ENCODE assay signal across 10 cellular contexts in the genomic region with DNA sequence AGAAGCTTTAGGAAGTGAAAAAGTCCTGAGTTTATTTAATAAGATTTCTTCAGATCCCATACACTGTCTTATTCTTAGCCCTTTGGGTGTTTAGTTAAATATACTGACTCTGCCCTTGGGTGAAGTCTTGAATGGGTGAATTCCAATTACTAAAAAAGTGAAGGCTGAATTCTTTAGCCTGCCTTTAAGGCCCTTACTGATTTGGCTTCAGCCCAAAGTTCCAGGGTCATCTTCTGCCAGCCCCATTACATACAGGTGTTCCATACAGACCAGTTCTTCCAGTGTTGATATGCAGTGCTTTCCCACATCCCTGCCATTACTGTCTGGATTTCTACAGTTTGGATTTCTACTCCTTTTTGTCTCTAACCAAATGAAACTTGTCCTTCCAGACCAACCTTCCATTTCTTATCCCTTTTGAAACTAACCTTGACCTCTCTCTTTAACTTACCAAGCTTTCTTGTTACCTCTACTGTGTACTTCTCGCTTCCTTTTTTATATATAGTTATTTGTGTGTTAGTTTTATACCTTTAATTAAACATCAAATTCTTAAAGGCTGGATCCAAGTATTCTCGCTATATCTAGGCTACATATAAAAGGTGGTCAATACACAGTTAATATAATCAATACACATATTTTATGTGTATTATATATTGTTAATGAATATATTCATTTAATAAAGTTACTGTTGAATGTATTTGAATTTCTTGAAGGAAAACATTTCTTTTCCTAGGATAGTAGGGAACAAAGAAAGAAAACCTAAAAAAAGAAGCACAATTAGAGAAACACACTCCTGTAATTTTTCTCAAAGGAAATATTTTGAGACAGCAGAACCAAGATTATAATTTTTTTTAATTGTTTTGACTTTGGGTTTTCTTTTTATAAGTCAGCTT. TPM values are rescaled to one million over a fixed set of nuclear protein-coding genes. Genes with fewer than 3 reads are reported as not detected.
DNase-seq lines count a peak whose midpoint lies in the region; TF ChIP-seq lines count a peak whose summit lies in the region.
"Had no signal": no experiment of that assay in that cellular context is flagged by ENCODE, and none has a peak within 500 bp of the region (broad histone marks: within the 10 kb centered on the region; RNA-seq: fewer than 3 reads in every experiment).

No MANE protein-coding gene starts in this region.

- H3K9me3 Mint-ChIP-seq in activated naive CD4-positive, alpha-beta T cell treated with anti-CD3 and anti-CD28 coated beads, Interleukin-2, amount 50 U/mL, for 24 hours, result no peaks in the 10 kb centered on the region

- TF ChIP-seq POLR2A in tibial nerve (IDR thresholded peaks at IDR 0.05), result no peak

- H2AFZ ChIP-seq in PC-9, result no peak overlapping the region

- peak overlapping the region; percentile 98 for H3K27ac Mint-ChIP-seq in activated naive CD4-positive, alpha-beta T cell treated with anti-CD3 and anti-CD28 coated beads, Interleukin-2, amount 50 U/mL, for 24 hours

- POLR2A ChIA-PET in PC-9 (lab: Charles Lee; ENCODE audit: unreplicated experiment), result no interaction called here

- peaks cover 16% of the 10 kb centered on the region for H3F3A ChIP-seq in PC-9 (ENCODE audit: insufficient read depth, low read depth)

- TF ChIP-seq CTCF in PC-9 (conservative IDR thresholded peaks at IDR 0.05), result no peak
- no peak for TF ChIP-seq CTCF in right atrium auricular region (IDR thresholded peaks at IDR 0.05)
- no peak for TF ChIP-seq CTCF in tibial nerve (IDR thresholded peaks at IDR 0.05)

- no peaks in the 10 kb centered on the region for H3K27me3 Mint-ChIP-seq in activated naive CD4-positive, alpha-beta T cell treated with anti-CD3 and anti-CD28 coated beads, Interleukin-2, amount 50 U/mL, for 24 hours

- H3K9me3 ChIP-seq in PC-9 (ENCODE audit: insufficient read depth, low read depth), result no peaks in the 10 kb centered on the region
- no peaks in the 10 kb centered on the region for H3K9me3 ChIP-seq in right atrium auricular region
- no peaks in the 10 kb centered on the region for H3K9me3 ChIP-seq in tibial nerve
- H3K9me3 ChIP-seq: upper lobe of right lung had no signal

- peak overlapping the region; percentile 14; the same call in 1 of the 2 replicates for H3K27ac ChIP-seq in PC-9
- H3K27ac ChIP-seq in right atrium auricular region, result peak overlapping the region; percentile 39 to 55
- H3K27ac ChIP-seq in tibial nerve, result peak overlapping the region in 3 of 4 donors; percentile 32 to 70 (median 63)
- H3K27ac ChIP-seq: HL-60, upper lobe of right lung had no signal

- TF ChIP-seq EP300 in tibial nerve (IDR thresholded peaks at IDR 0.05), result no peak

- DNase-seq in activated naive CD4-positive, alpha-beta T cell treated with Interleukin-2 at 50 U/mL for 16 hours, result no peak
- DNase-seq in PC-9, result peak in 1 of 2 experiments; percentile 55
- no peak for DNase-seq in right atrium auricular region (ENCODE audit: low spot score)
- DNase-seq in tibial nerve (ENCODE audit: low spot score in 2 of 2), result no peak
- no peak for DNase-seq in OCI-M1 (lab: John Stamatoyannopoulos, UW)
- DNase-seq in NCI-H2081 (lab: John Stamatoyannopoulos, UW), result no peak
- no peak for DNase-seq in GM19238 (ENCODE audit: insufficient read length, low spot score)
- DNase-seq: upper lobe of right lung had no signal

- BruUV-seq in PC-9 (replicated peaks; lab: Mats Ljungman, UMichigan), result no TSS peak

- H3K4me1 ChIP-seq in PC-9 (replicated peaks; ENCODE audit: insufficient read depth) (peaks cover 13% of the 10 kb centered on the region), right atrium auricular region (peaks cover 0 to 92% of the 10 kb centered on the region in 2 donors), tibial nerve (peaks cover 0 to 92% (median 64%) of the 10 kb centered on the region in 4 donors)

- H3K4me2 ChIP-seq in PC-9, result peak overlapping the region; percentile 21

- WGBS in tibial nerve, 2 donors, result 94 to 95% methylated on average over 2 of the region's 2 CpGs

- 0 out of 2 replicates have a peak, but pooled peaks cover 2% of the 10 kb centered on the region for H3K36me3 ChIP-seq in PC-9 (ENCODE audit: low read depth)
- no peaks in the 10 kb centered on the region for H3K36me3 ChIP-seq in right atrium auricular region
- H3K36me3 ChIP-seq in tibial nerve, result no peaks in the 10 kb centered on the region
- H3K36me3 ChIP-seq: upper lobe of right lung had no signal

- H3K79me2 ChIP-seq in PC-9 (ENCODE audit: low read depth), result peaks cover 95% of the 10 kb centered on the region

- H3K4me3 ChIP-seq in PC-9 (no peak overlapping the region), right atrium auricular region (no peak overlapping the region), tibial nerve (no peak overlapping the region)
- H3K4me3 ChIP-seq: upper lobe of right lung had no signal

- intact Hi-C loops in PC-9 (cut with micrococcal nuclease; ENCODE audit: unreplicated experiment), result no loop called here

- H3K4me3 Mint-ChIP-seq in activated naive CD4-positive, alpha-beta T cell treated with anti-CD3 and anti-CD28 coated beads, Interleukin-2, amount 50 U/mL, for 24 hours, result peak overlapping the region; percentile 79

- H4K20me1 ChIP-seq in PC-9 (ENCODE audit: insufficient read depth), result peaks cover 14% of the 10 kb centered on the region; the same call in 1 of the 2 replicates

- H3K36me3 Mint-ChIP-seq in activated naive CD4-positive, alpha-beta T cell treated with anti-CD3 and anti-CD28 coated beads, Interleukin-2, amount 50 U/mL, for 24 hours, result peaks cover 7% of the 10 kb centered on the region

- no peaks in the 10 kb centered on the region for H3K9me2 ChIP-seq in PC-9 (ENCODE audit: insufficient read depth)

- CTCF ChIA-PET in PC-9 (lab: Charles Lee), result no interaction called here

- peaks cover 81% of the 10 kb centered on the region for H3K4me1 Mint-ChIP-seq in activated naive CD4-positive, alpha-beta T cell treated with anti-CD3 and anti-CD28 coated beads, Interleukin-2, amount 50 U/mL, for 24 hours

- no peaks in the 10 kb centered on the region for H3K27me3 ChIP-seq in PC-9 (ENCODE audit: insufficient read depth, low read depth)
- H3K27me3 ChIP-seq in right atrium auricular region, result no peaks in the 10 kb centered on the region
- H3K27me3 ChIP-seq in tibial nerve, result no peaks in the 10 kb centered on the region
- H3K27me3 ChIP-seq: upper lobe of right lung had no signal

RNA-seq across cellular contexts. Expression of a gene that starts 15.0 kb away (rescaled TPM):
- total RNA-seq in PC-9 (2021), result 122 and 176 TPM in 2 replicates
- 100 to 1,000 TPM; 199 to 327 TPM for total RNA-seq in right atrium auricular region
- total RNA-seq in tibial nerve, result 100 to 1,000 TPM; 353 to 653 (median 495) TPM
